ENCODE assay signal across 8 cellular contexts in the genomic region with DNA sequence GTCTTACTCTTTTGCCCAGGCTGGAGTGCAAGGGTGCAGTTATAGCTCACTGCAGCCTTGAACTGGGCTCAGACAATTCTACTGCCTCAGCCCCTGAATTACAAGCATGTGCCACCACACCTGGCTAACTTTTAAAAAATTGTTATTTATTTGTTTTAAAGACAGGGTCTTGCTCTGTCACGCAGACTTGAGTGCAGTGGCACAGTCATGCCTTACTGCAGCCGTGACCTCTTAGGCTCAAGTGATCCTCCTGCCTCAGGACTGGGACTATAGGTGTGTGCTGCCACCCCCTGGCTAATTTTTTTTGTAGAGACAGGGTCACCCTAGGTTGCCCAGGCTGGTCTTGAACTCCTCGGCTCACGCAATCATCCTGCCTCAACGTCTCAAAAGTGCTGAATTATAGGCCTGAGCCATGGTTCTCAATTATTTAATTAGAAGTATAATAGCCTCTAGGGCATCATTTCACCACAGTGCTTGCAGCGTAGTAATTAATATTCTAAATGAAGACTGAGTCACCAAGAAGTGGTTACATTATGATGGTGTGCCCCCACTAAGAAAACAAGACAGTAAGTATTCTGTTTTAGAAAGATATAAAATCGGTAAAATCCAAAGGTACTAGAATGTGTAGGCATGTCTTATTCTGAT.
DNase-seq lines count a peak whose midpoint lies in the region; ATAC-seq and TF ChIP-seq lines count a peak whose summit lies in the region.

No MANE protein-coding gene starts in this region.

- ATAC-seq in GM21576 (IDR thresholded peaks at IDR 0.05; ENCODE audit: unreplicated experiment) = peak; percentile 91

- DNase-seq in GM06990 (ENCODE audit: extremely low read depth, insufficient read length) (peak; percentile 8), NAMALWA (ENCODE audit: low spot score) (peak; percentile 63), fibroblast of pulmonary artery (ENCODE audit: low read depth) (peak; percentile 33), renal cortical epithelial cell (ENCODE audit: low read depth) (peak; percentile 42), superior temporal gyrus (ENCODE audit: extremely low spot score) (no peak), NCI-H1048 (lab: John Stamatoyannopoulos, UW) (no peak)
- DNase-seq in activated CD8-positive, alpha-beta memory T cell treated with anti-CD3 and anti-CD28 coated beads for 24 hours = peak; percentile 65

- H3K36me3 ChIP-seq in GM06990 (ENCODE audit: control insufficient read depth, insufficient read depth, low read length) = no peaks in the 10 kb centered on the region; the same call in 1 of the 2 replicates

- TF ChIP-seq CTCF in GM06990 (IDR thresholded peaks at IDR 0.05; ENCODE audit: insufficient read depth, low read length, poor library complexity, severe bottlenecking) (peak; percentile 36), fibroblast of pulmonary artery (IDR thresholded peaks at IDR 0.05; ENCODE audit: low read length, missing control alignments) (peak; percentile 19)

- no peaks in the 10 kb centered on the region for H3K27me3 ChIP-seq in GM06990 (replicated peaks; ENCODE audit: control insufficient read depth, insufficient read depth, low read length)

- H3K4me3 ChIP-seq in GM06990 (replicated peaks; ENCODE audit: low read depth, low read length) (no peak overlapping the region), fibroblast of pulmonary artery (replicated peaks; ENCODE audit: low read depth, low read length) (no peak overlapping the region)

Comparison
In these comparisons a context has a peak if more than half of its experiments do, and no peak if none do; other contexts are left out.
1. DNase-seq: peak in GM06990 (single experiment), NAMALWA (single experiment), activated CD8-positive, alpha-beta memory T cell treated with anti-CD3 and anti-CD28 coated beads for 24 hours (single experiment), fibroblast of pulmonary artery (single experiment) and renal cortical epithelial cell (single experiment); none in superior temporal gyrus (single experiment) and NCI-H1048 (single experiment).